ENCODE assay signal across 8 cellular contexts in genomic region chr10:1050145-1050544, GRCh38. TPM values are rescaled to one million over a fixed set of nuclear protein-coding genes. Genes with fewer than 3 reads are reported as not detected.
DNase-seq lines count a peak whose midpoint lies in the region; ATAC-seq, FAIRE-seq and TF ChIP-seq lines count a peak whose summit lies in the region.

No MANE protein-coding gene starts in this region.

- no peaks in the 10 kb centered on the region for H3K9me3 Mint-ChIP-seq in activated B cell treated with CpG ODN at 0.5 μM for 24 hours

- no peak for DNase-seq in SK-N-SH
- no peak for DNase-seq in activated B cell treated with CpG ODN at 0.5 μM for 24 hours
- DNase-seq in fibroblast of villous mesenchyme (ENCODE audit: low read depth): peak; percentile 55
- peak; percentile 58 for DNase-seq in small intestine
- no peak for DNase-seq in mesenteric fat pad (ENCODE audit: low spot score)

- peaks cover 26% of the 10 kb centered on the region for H4K20me1 ChIP-seq in SK-N-SH (ENCODE audit: insufficient read depth)

- no peaks in the 10 kb centered on the region for H3K9me2 ChIP-seq in SK-N-SH

- TF ChIP-seq CTCF in SK-N-SH (IDR thresholded peaks at IDR 0.05): no peak
- TF ChIP-seq CTCF in activated B cell treated with CpG ODN at 0.5 μM for 24 hours (IDR thresholded peaks at IDR 0.05): no peak
- no peak for TF ChIP-seq CTCF in fibroblast of villous mesenchyme (IDR thresholded peaks at IDR 0.05; ENCODE audit: insufficient read depth, low read depth, low read length)

- peak overlapping the region; percentile 98 for H3K27ac Mint-ChIP-seq in activated B cell treated with CpG ODN at 0.5 μM for 24 hours

- intact Hi-C loops in activated B cell treated with CpG ODN at 0.5 μM for 24 hours (cut with micrococcal nuclease): no loop called here

- TF ChIP-seq EP300 in SK-N-SH (IDR thresholded peaks at IDR 0.05; ENCODE audit: borderline replicate concordance in 1 of 2, low read depth in 1 of 2, low read length in 1 of 2): no peak

- H3K4me3 Mint-ChIP-seq in activated B cell treated with CpG ODN at 0.5 μM for 24 hours: peak overlapping the region; percentile 94

- TF ChIP-seq RAD21 in SK-N-SH (IDR thresholded peaks at IDR 0.05; ENCODE audit: low read length): no peak

- CTCF ChIA-PET in SK-N-SH (lab: Yijun Ruan, JAX): no interaction called here
- CTCF ChIA-PET in activated B cell treated with CpG ODN at 0.5 μM for 24 hours (lab: Charles Lee): no interaction called here

- H3K36me3 ChIP-seq in SK-N-SH (replicated peaks in 1 of 2; ENCODE audit: control insufficient read depth in 1 of 2, insufficient read depth in 2 of 2, low read length in 1 of 2) (peaks cover 25 to 33% of the 10 kb centered on the region in 2 experiments), small intestine (ENCODE audit: control insufficient read depth in 2 of 2, insufficient read depth in 2 of 2, low read length in 2 of 2) (no peaks in the 10 kb centered on the region)

- H3K27me3 Mint-ChIP-seq in activated B cell treated with CpG ODN at 0.5 μM for 24 hours: no peaks in the 10 kb centered on the region

- POLR2A ChIA-PET in SK-N-SH (lab: Yijun Ruan, JAX): interaction anchor here (1.6 kb wide), 1 partner anchor 119 kb away, joined by 7 read pairs; the partner anchor contains the start of gene LARP4B
- POLR2A ChIA-PET in activated B cell treated with CpG ODN at 0.5 μM for 24 hours (lab: Charles Lee): interaction anchor here (0.5 to 4.9 kb wide), 4 partner anchors 14 to 913 kb away, joined by 5 to 69 read pairs (median 26); partner anchors contain the start of gene LARP4B

- WGBS in SK-N-SH (ENCODE audit: low lambda C conversion rate): 31% methylated on average over 5 of the region's 5 CpGs
- 7 to 26% (median 14%) methylated on average over 5 of the region's 5 CpGs for WGBS in small intestine, 3 donors

- H3K27me3 ChIP-seq in SK-N-SH (ENCODE audit: insufficient read depth) (no peaks in the 10 kb centered on the region), small intestine (ENCODE audit: control insufficient read depth in 2 of 2, insufficient read depth in 2 of 2, low read length in 2 of 2) (no peaks in the 10 kb centered on the region)

- peaks cover 65% of the 10 kb centered on the region for H3K36me3 Mint-ChIP-seq in activated B cell treated with CpG ODN at 0.5 μM for 24 hours (ENCODE audit: low read depth)

- H3K4me1 Mint-ChIP-seq in activated B cell treated with CpG ODN at 0.5 μM for 24 hours: peaks cover 71% of the 10 kb centered on the region

- ATAC-seq in SK-N-SH treated with all-trans-retinoic acid at 6 μM for 48 hours: no peak
- ATAC-seq in activated B cell treated with CpG ODN at 0.5 μM for 24 hours (ENCODE audit: low read depth): no peak
- no peak for ATAC-seq in GM18909 (IDR thresholded peaks at IDR 0.05; ENCODE audit: poor library complexity, unreplicated experiment)
- ATAC-seq in HG03135 (IDR thresholded peaks at IDR 0.05; ENCODE audit: unreplicated experiment): no peak

- no peaks in the 10 kb centered on the region for H3K9me3 ChIP-seq in SK-N-SH
- H3K9me3 ChIP-seq in small intestine (ENCODE audit: control insufficient read depth, low read depth): no peaks in the 10 kb centered on the region

- FAIRE-seq in small intestine (lab: Jason Lieb, UNC): no peak

- H3K9ac ChIP-seq in SK-N-SH: peak overlapping the region; percentile 97; the same call in 1 of the 2 replicates

- H3K27ac ChIP-seq in SK-N-SH (ENCODE audit: low read depth in 2 of 2, low read length in 1 of 2) (peak overlapping the region; percentile 99), small intestine (ENCODE audit: low read depth in 1 of 2, low read length in 1 of 2) (peak overlapping the region; percentile 81 to 100)

- H3K4me1 ChIP-seq in SK-N-SH (ENCODE audit: control insufficient read depth in 1 of 2, insufficient read depth in 2 of 2, low read depth in 1 of 2, low read length in 1 of 2): peaks cover 16 to 20% of the 10 kb centered on the region in 2 experiments; a peak in 3 of 4 replicates
- peaks cover 2 to 6% of the 10 kb centered on the region in 2 donors for H3K4me1 ChIP-seq in small intestine (ENCODE audit: control insufficient read depth in 2 of 2, insufficient read depth in 1 of 2, low read depth in 1 of 2, low read length in 1 of 2)

- peak overlapping the region; percentile 90 to 92 for H3K4me3 ChIP-seq in SK-N-SH (ENCODE audit: low read depth in 2 of 2, low read length in 1 of 2)
- H3K4me3 ChIP-seq in fibroblast of villous mesenchyme (ENCODE audit: low read depth, low read length): peak overlapping the region; percentile 84
- peak overlapping the region; percentile 68 to 91 for H3K4me3 ChIP-seq in small intestine (ENCODE audit: low read depth in 1 of 2, low read length in 2 of 2)

- peaks cover 14% of the 10 kb centered on the region for H3F3A ChIP-seq in SK-N-SH (replicated peaks; ENCODE audit: insufficient read depth)

- peak overlapping the region; percentile 77 for H3K4me2 ChIP-seq in SK-N-SH

- peaks cover 79% of the 10 kb centered on the region for H3K79me2 ChIP-seq in SK-N-SH (ENCODE audit: insufficient read depth)

- peak overlapping the region; percentile 77; the same call in 1 of the 2 replicates for H2AFZ ChIP-seq in SK-N-SH (ENCODE audit: low read depth)

TF ChIP-seq in SK-N-SH, 30 proteins besides CTCF, POLR2A, EP300 and RAD21:
- no peak for TF ChIP-seq ZBTB33 (IDR thresholded peaks at IDR 0.05; ENCODE audit: borderline replicate concordance, low read depth)
- peak; percentile 65 for TF ChIP-seq NRF1 (IDR thresholded peaks at IDR 0.05; ENCODE audit: low read depth, low read length)
TF ChIP-seq in SK-N-SH: peak in this region for 1.

TF ChIP-seq in SK-N-SH treated with all-trans-retinoic acid at 6 μM for 48 hours, 23 proteins besides CTCF, POLR2A, EP300 and RAD21 (continues in another document):
- TF ChIP-seq ESRRG (CRISPR knock-in tag; IDR thresholded peaks at IDR 0.05): no peak
- no peak for TF ChIP-seq ZNF565 (CRISPR knock-in tag; conservative IDR thresholded peaks at IDR 0.05; ENCODE audit: low read depth)
- no peak for TF ChIP-seq ZFP30 (CRISPR knock-in tag; IDR thresholded peaks at IDR 0.05)
- TF ChIP-seq ZNF8 (CRISPR knock-in tag; IDR thresholded peaks at IDR 0.05): no peak
- no peak for TF ChIP-seq RARB (CRISPR knock-in tag; IDR thresholded peaks at IDR 0.05)
- no peak for TF ChIP-seq CSDC2 (CRISPR knock-in tag; IDR thresholded peaks at IDR 0.05)
- no peak for TF ChIP-seq OSR1 (CRISPR knock-in tag; IDR thresholded peaks at IDR 0.05)
- no peak for TF ChIP-seq TSHZ2 (CRISPR knock-in tag; IDR thresholded peaks at IDR 0.05)
- no peak for TF ChIP-seq ARNTL (CRISPR knock-in tag; IDR thresholded peaks at IDR 0.05; ENCODE audit: borderline replicate concordance, low read depth)
- no peak for TF ChIP-seq ZNF70 (CRISPR knock-in tag; IDR thresholded peaks at IDR 0.05)
- TF ChIP-seq ZFP3 (CRISPR knock-in tag; IDR thresholded peaks at IDR 0.05): no peak
- TF ChIP-seq SNAI2 (CRISPR knock-in tag; IDR thresholded peaks at IDR 0.05): no peak

RNA-seq across cellular contexts. Expression of gene IDI1, which starts 1.2 kb away (rescaled TPM):
- 15.9 and 19.6 TPM in 2 replicates for polyA plus RNA-seq in SK-N-SH (2012; rRNA removed)
- 19.1 and 24.8 TPM in 2 replicates for polyA plus RNA-seq in SK-N-SH (2012; cell fraction: cytosol; rRNA removed)
- 25.6 and 42.1 TPM in 2 replicates for polyA plus RNA-seq in SK-N-SH (2012; cell fraction: nucleus; rRNA removed)
- total RNA-seq in activated B cell treated with CpG ODN at 0.5 μM for 24 hours: 75.8 and 79.8 TPM in 2 replicates
- total RNA-seq in fibroblast of villous mesenchyme: 114 and 174 TPM in 2 replicates
- polyA plus RNA-seq in small intestine: 10 to 100 TPM; 37.8 to 79.5 (median 44.7) TPM
- 32.3 TPM for total RNA-seq in mesenteric fat pad

RNA-seq across cellular contexts. Expression of gene WDR37, which starts 6.0 kb away (rescaled TPM):
- 11.9 and 13.4 TPM in 2 replicates for polyA plus RNA-seq in SK-N-SH (2012; rRNA removed)
- 9.4 and 10.7 TPM in 2 replicates for polyA plus RNA-seq in SK-N-SH (2012; cell fraction: cytosol; rRNA removed)
- 23.5 and 27.6 TPM in 2 replicates for polyA plus RNA-seq in SK-N-SH (2012; cell fraction: nucleus; rRNA removed)
- 16.2 and 20.0 TPM in 2 replicates for total RNA-seq in activated B cell treated with CpG ODN at 0.5 μM for 24 hours
- 22.2 and 27.2 TPM in 2 replicates for total RNA-seq in fibroblast of villous mesenchyme
- 1 to 10 TPM; 6.8 to 7.9 (median 7.6) TPM for polyA plus RNA-seq in small intestine
- total RNA-seq in mesenteric fat pad: 17.1 TPM

RNA-seq across cellular contexts. Expression of gene IDI2, which starts 24.5 kb away (rescaled TPM):
- polyA plus RNA-seq in SK-N-SH (2012; rRNA removed): not detected in 2 replicates
- not detected in 2 replicates for polyA plus RNA-seq in SK-N-SH (2012; cell fraction: cytosol; rRNA removed)
- not detected in 2 replicates for polyA plus RNA-seq in SK-N-SH (2012; cell fraction: nucleus; rRNA removed)
- total RNA-seq in activated B cell treated with CpG ODN at 0.5 μM for 24 hours: not detected in 2 replicates
- total RNA-seq in fibroblast of villous mesenchyme: not detected in 2 replicates
- under 1 TPM in 1 of 3 donors, not detected in 2; 0.03 TPM for polyA plus RNA-seq in small intestine
- total RNA-seq in mesenteric fat pad: not detected

Comparison
In these comparisons a context has a peak if more than half of its experiments do, and no peak if none do; other contexts are left out.
1. DNase-seq: peak in fibroblast of villous mesenchyme (single experiment) and small intestine (single experiment); none in SK-N-SH (single experiment), activated B cell treated with CpG ODN at 0.5 μM for 24 hours (single experiment) and mesenteric fat pad (single experiment).
2. Peak in every context shown above with its lines, with median percentiles within 50 percentile points of each other: H3K4me3 ChIP-seq.